ENCODE assay signal across 14 cellular contexts in genomic region chr14:24317141-24317927, GRCh38. TPM values are rescaled to one million over a fixed set of nuclear protein-coding genes. Genes with fewer than 3 reads are reported as not detected.
DNase-seq lines count a peak whose midpoint lies in the region; ATAC-seq and TF ChIP-seq lines count a peak whose summit lies in the region.
"Had no signal": no experiment of that assay in that cellular context is flagged by ENCODE, and none has a peak within 500 bp of the region (broad histone marks: within the 10 kb centered on the region; RNA-seq: fewer than 3 reads in every experiment).

No MANE protein-coding gene starts in this region.

- ATAC-seq in activated T-cell treated with anti-CD3 and anti-CD28 coated beads, Interleukin-2, amount 50 U/mL, for 4 hours, result peak; percentile 42 to 47
- no peak for ATAC-seq in HG02610 (IDR thresholded peaks at IDR 0.05; ENCODE audit: unreplicated experiment)
- ATAC-seq in HG02798 (IDR thresholded peaks at IDR 0.05; ENCODE audit: poor library complexity, unreplicated experiment), result no peak
- ATAC-seq in HG03432 (IDR thresholded peaks at IDR 0.05; ENCODE audit: unreplicated experiment), result no peak

- DNase-seq in activated T-cell treated with anti-CD3 and anti-CD28 coated beads, Interleukin-2, amount 50 U/mL, for 4 hours, result no peak
- no peak for DNase-seq in activated T-cell treated with anti-CD3 and anti-CD28 coated beads, Interleukin-2, amount 50 U/mL, for 1 hour
- peak; percentile 52 for DNase-seq in LHCN-M2 (ENCODE audit: low read depth)
- no peak for DNase-seq in endothelial cell (ENCODE audit: low spot score)
- DNase-seq: AML-193, hippocampal formation, left ventricle myocardium superior, T1000 had no signal

- no peaks in the 10 kb centered on the region for H3K9me3 Mint-ChIP-seq in activated T-cell treated with anti-CD3 and anti-CD28 coated beads, Interleukin-2, amount 50 U/mL, for 4 hours
- no peaks in the 10 kb centered on the region for H3K9me3 Mint-ChIP-seq in endothelial cell (ENCODE audit: unreplicated experiment)
- no peaks in the 10 kb centered on the region for H3K9me3 Mint-ChIP-seq in stimulated activated naive CD8-positive, alpha-beta T cell treated with anti-CD3 and anti-CD28 coated beads, Interleukin-15, Interleukin-2, amounts not matched to agents 100 ng/mL and 50 ng/mL, for 24 hours
- H3K9me3 Mint-ChIP-seq: neural crest cell had no signal

- no peak for TF ChIP-seq CTCF in endothelial cell (IDR thresholded peaks at IDR 0.05; ENCODE audit: unreplicated experiment)

- H3K27me3 Mint-ChIP-seq in activated T-cell treated with anti-CD3 and anti-CD28 coated beads, Interleukin-2, amount 50 U/mL, for 4 hours (ENCODE audit: low read depth), result no peaks in the 10 kb centered on the region
- H3K27me3 Mint-ChIP-seq in endothelial cell (ENCODE audit: unreplicated experiment), result peaks cover 26% of the 10 kb centered on the region
- H3K27me3 Mint-ChIP-seq in stimulated activated naive CD8-positive, alpha-beta T cell treated with anti-CD3 and anti-CD28 coated beads, Interleukin-15, Interleukin-2, amounts not matched to agents 100 ng/mL and 50 ng/mL, for 24 hours, result no peaks in the 10 kb centered on the region

- H3K4me1 Mint-ChIP-seq in activated T-cell treated with anti-CD3 and anti-CD28 coated beads, Interleukin-2, amount 50 U/mL, for 4 hours (ENCODE audit: low read depth), result peaks cover 41% of the 10 kb centered on the region
- peaks cover 38% of the 10 kb centered on the region for H3K4me1 Mint-ChIP-seq in endothelial cell (ENCODE audit: unreplicated experiment)
- H3K4me1 Mint-ChIP-seq in stimulated activated naive CD8-positive, alpha-beta T cell treated with anti-CD3 and anti-CD28 coated beads, Interleukin-15, Interleukin-2, amounts not matched to agents 100 ng/mL and 50 ng/mL, for 24 hours (ENCODE audit: low read depth), result peaks cover 46% of the 10 kb centered on the region

- no peak overlapping the region for H3K4me3 Mint-ChIP-seq in activated T-cell treated with anti-CD3 and anti-CD28 coated beads, Interleukin-2, amount 50 U/mL, for 4 hours
- H3K4me3 Mint-ChIP-seq in endothelial cell (ENCODE audit: unreplicated experiment), result peak overlapping the region; percentile 61
- H3K4me3 Mint-ChIP-seq in stimulated activated naive CD8-positive, alpha-beta T cell treated with anti-CD3 and anti-CD28 coated beads, Interleukin-15, Interleukin-2, amounts not matched to agents 100 ng/mL and 50 ng/mL, for 24 hours, result no peak overlapping the region
- H3K4me3 Mint-ChIP-seq: neural crest cell had no signal

- no peak overlapping the region for H3K27ac Mint-ChIP-seq in endothelial cell (ENCODE audit: unreplicated experiment)
- H3K27ac Mint-ChIP-seq in stimulated activated naive CD8-positive, alpha-beta T cell treated with anti-CD3 and anti-CD28 coated beads, Interleukin-15, Interleukin-2, amounts not matched to agents 100 ng/mL and 50 ng/mL, for 24 hours, result peak overlapping the region; percentile 74

- H3K36me3 Mint-ChIP-seq in activated T-cell treated with anti-CD3 and anti-CD28 coated beads, Interleukin-2, amount 50 U/mL, for 4 hours (ENCODE audit: insufficient read depth), result no peaks in the 10 kb centered on the region
- peaks cover 45% of the 10 kb centered on the region for H3K36me3 Mint-ChIP-seq in endothelial cell (ENCODE audit: low read depth, unreplicated experiment)
- peaks cover 16% of the 10 kb centered on the region for H3K36me3 Mint-ChIP-seq in stimulated activated naive CD8-positive, alpha-beta T cell treated with anti-CD3 and anti-CD28 coated beads, Interleukin-15, Interleukin-2, amounts not matched to agents 100 ng/mL and 50 ng/mL, for 24 hours (ENCODE audit: low read depth)

RNA-seq across cellular contexts. Expression of gene LTB4R, which starts 6.0 kb away (rescaled TPM):
- total RNA-seq in activated T-cell treated with anti-CD3 and anti-CD28 coated beads, Interleukin-2, amount 50 U/mL, for 4 hours, result 1 to 10 TPM; 7.0 to 8.0 (median 7.8) TPM
- total RNA-seq in LHCN-M2 (2014; rRNA removed), result 0.90 and 1.7 TPM in 2 replicates
- 0.74 TPM for polyA plus RNA-seq in LHCN-M2 (2012)
- 9.5 TPM for total RNA-seq in endothelial cell (ENCODE audit: unreplicated experiment)

RNA-seq across cellular contexts. Expression of gene LTB4R2, which starts 7.4 kb away (rescaled TPM):
- 10 to 100 TPM in 2 of 3 donors, 1 to 10 TPM in 1; 9.0 to 10.8 (median 10.4) TPM for total RNA-seq in activated T-cell treated with anti-CD3 and anti-CD28 coated beads, Interleukin-2, amount 50 U/mL, for 4 hours
- 2.4 and 2.5 TPM in 2 replicates for total RNA-seq in LHCN-M2 (2014; rRNA removed)
- polyA plus RNA-seq in LHCN-M2 (2012), result 1.2 TPM
- total RNA-seq in endothelial cell (ENCODE audit: unreplicated experiment), result 13.3 TPM

RNA-seq across cellular contexts. Expression of gene CIDEB, which starts 9.6 kb away (rescaled TPM):
- 1 to 10 TPM; 6.5 to 7.3 (median 7.2) TPM for total RNA-seq in activated T-cell treated with anti-CD3 and anti-CD28 coated beads, Interleukin-2, amount 50 U/mL, for 4 hours
- total RNA-seq in LHCN-M2 (2014; rRNA removed) (0.34 TPM in 1 of 2 replicates, not detected in the other), endothelial cell (ENCODE audit: unreplicated experiment) (0.82 TPM)
- polyA plus RNA-seq in LHCN-M2 (2012), result 0.13 TPM
- total RNA-seq: neural crest cell, smooth muscle cell had no signal
- polyA plus RNA-seq: smooth muscle cell had no signal

RNA-seq across cellular contexts. Expression of gene ADCY4, which starts 17.5 kb away (rescaled TPM):
- total RNA-seq in activated T-cell treated with anti-CD3 and anti-CD28 coated beads, Interleukin-2, amount 50 U/mL, for 4 hours, result under 1 TPM; 0.43 to 0.76 (median 0.53) TPM
- total RNA-seq in LHCN-M2 (2014; rRNA removed) (under 0.01 TPM in 1 of 2 replicates, not detected in the other), endothelial cell (ENCODE audit: unreplicated experiment) (74.6 TPM)
- polyA plus RNA-seq in LHCN-M2 (2012), result not detected
- polyA plus RNA-seq: smooth muscle cell had no signal

RNA-seq across cellular contexts. Expression of gene NOP9, which starts 17.7 kb away (rescaled TPM):
- 10 to 100 TPM; 67.8 to 71.0 (median 68.0) TPM for total RNA-seq in activated T-cell treated with anti-CD3 and anti-CD28 coated beads, Interleukin-2, amount 50 U/mL, for 4 hours
- 23.0 and 23.7 TPM in 2 replicates for total RNA-seq in LHCN-M2 (2014; rRNA removed)
- 17.7 TPM for polyA plus RNA-seq in LHCN-M2 (2012)
- 27.2 TPM for total RNA-seq in endothelial cell (ENCODE audit: unreplicated experiment)

Comparison
In these comparisons a context has a peak if more than half of its experiments do, and no peak if none do; other contexts are left out.
1. ATAC-seq: peak in activated T-cell treated with anti-CD3 and anti-CD28 coated beads, Interleukin-2, amount 50 U/mL, for 4 hours (2 of 2); none in HG02610 (single experiment), HG02798 (single experiment) and HG03432 (single experiment).